ENCODE assay signal across 13 cellular contexts in the genomic region with DNA sequence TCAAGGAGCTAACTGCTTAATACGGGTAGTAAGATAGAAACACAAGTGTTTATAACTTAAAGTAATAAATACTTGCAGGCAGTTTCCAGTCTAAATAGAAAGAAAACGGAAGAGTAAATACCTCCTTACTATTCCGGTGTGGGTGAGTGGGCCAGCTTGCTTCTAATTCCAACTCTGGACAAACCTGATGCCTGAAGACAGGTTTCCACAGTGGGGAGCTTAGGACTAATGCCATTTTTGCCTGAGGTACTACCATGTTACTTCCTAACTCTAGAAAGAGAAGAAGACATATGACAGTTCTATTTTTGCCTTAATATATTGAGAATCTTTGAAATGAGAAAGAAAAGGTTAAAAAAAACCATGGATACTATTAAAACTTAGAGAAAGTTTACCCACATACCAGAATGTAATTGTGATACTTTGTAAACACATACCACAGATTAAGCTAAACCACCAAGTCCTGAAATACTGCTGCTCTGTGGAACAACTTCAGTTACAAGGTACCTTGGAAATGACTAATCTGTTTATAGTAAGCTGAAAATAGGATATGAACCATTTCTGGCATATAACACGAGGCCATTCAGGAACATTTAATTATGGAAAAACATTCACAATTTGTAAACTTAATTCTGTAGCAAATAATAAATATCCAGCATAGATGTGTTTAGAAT.
DNase-seq lines count a peak whose midpoint lies in the region; ATAC-seq, FAIRE-seq and TF ChIP-seq lines count a peak whose summit lies in the region.
"Had no signal": no experiment of that assay in that cellular context is flagged by ENCODE, and none has a peak within 500 bp of the region (broad histone marks: within the 10 kb centered on the region; RNA-seq: fewer than 3 reads in every experiment).

No MANE protein-coding gene starts in this region.

- WGBS in SK-N-SH (ENCODE audit: low lambda C conversion rate) = 80% methylated on average over 4 of the region's 4 CpGs
- 64 to 80% methylated on average over 2 to 4 of the region's 4 CpGs for WGBS in transverse colon (ENCODE audit: low coverage in 1 of 2), 2 donors

- FAIRE-seq in bronchial epithelial cell (lab: Jason Lieb, UNC) = no peak

- H3K4me1 ChIP-seq in SK-N-SH (ENCODE audit: control insufficient read depth in 1 of 2, insufficient read depth in 2 of 2, low read depth in 1 of 2, low read length in 1 of 2) (no peaks in the 10 kb centered on the region), lower lobe of right lung (peaks cover 14% of the 10 kb centered on the region), transverse colon (peaks cover 0 to 6% (median 2%) of the 10 kb centered on the region in 4 donors)

- H3K79me2 ChIP-seq in SK-N-SH (ENCODE audit: insufficient read depth) = no peaks in the 10 kb centered on the region

- no peaks in the 10 kb centered on the region for H3F3A ChIP-seq in SK-N-SH (replicated peaks; ENCODE audit: insufficient read depth)

- no peak for DNase-seq in SK-N-SH
- peak; percentile 43 for DNase-seq in bronchial epithelial cell (ENCODE audit: low read depth)
- DNase-seq in lower lobe of right lung = no peak
- DNase-seq in transverse colon = no peak
- no peak for DNase-seq in DMS153 treated with DMSO at 0.1 percent for 48 hours (lab: John Stamatoyannopoulos, UW; ENCODE audit: unreplicated experiment)
- no peak for DNase-seq in inferior parietal cortex (ENCODE audit: extremely low spot score)
- DNase-seq: activated CD4-positive, alpha-beta T cell treated with anti-CD3 and anti-CD28 coated beads for 4 hours; stimulated activated CD4-positive, alpha-beta T cell treated with anti-CD3 and anti-CD28 coated beads, Interleukin-4, amount 100 ng/mL, for 24 hours; substantia nigra had no signal

- TF ChIP-seq CTCF in SK-N-SH (IDR thresholded peaks at IDR 0.05) (no peak), bronchial epithelial cell (IDR thresholded peaks at IDR 0.05; ENCODE audit: insufficient read depth, low read length, severe bottlenecking) (no peak), lower lobe of right lung (IDR thresholded peaks at IDR 0.05) (no peak), transverse colon (IDR thresholded peaks at IDR 0.05) (no peak)

- no peak for TF ChIP-seq RAD21 in SK-N-SH (IDR thresholded peaks at IDR 0.05; ENCODE audit: low read length)

- H2AFZ ChIP-seq in SK-N-SH (ENCODE audit: low read depth) = no peak overlapping the region

- H3K9ac ChIP-seq in SK-N-SH = no peak overlapping the region

- H3K9me2 ChIP-seq in SK-N-SH = no peaks in the 10 kb centered on the region

- ATAC-seq in SK-N-SH treated with all-trans-retinoic acid at 6 μM for 48 hours = peak; percentile 57
- ATAC-seq in lower lobe of right lung = peak in 1 of 2 donors; percentile 74
- no peak for ATAC-seq in GM18519 (IDR thresholded peaks at IDR 0.05; ENCODE audit: low FRiP score, unreplicated experiment)
- ATAC-seq: left lobe of liver had no signal

- H4K20me1 ChIP-seq in SK-N-SH (ENCODE audit: insufficient read depth) = no peaks in the 10 kb centered on the region

- POLR2A ChIA-PET in SK-N-SH (lab: Yijun Ruan, JAX) = no interaction called here

- intact Hi-C loops in lower lobe of right lung (cut with DNase I) (no loop called here), transverse colon (cut with DNase I; ENCODE audit: low total_unique reads) (no loop called here)

- H3K36me3 ChIP-seq in SK-N-SH (replicated peaks in 1 of 2; ENCODE audit: control insufficient read depth in 1 of 2, insufficient read depth in 2 of 2, low read length in 1 of 2) (peaks cover 63 to 71% of the 10 kb centered on the region in 2 experiments), bronchial epithelial cell (ENCODE audit: control insufficient read depth, insufficient read depth, low read length) (peaks cover 22% of the 10 kb centered on the region), lower lobe of right lung (peaks cover 100% of the 10 kb centered on the region), transverse colon (peaks cover 0 to 91% (median 35%) of the 10 kb centered on the region in 4 donors)

- in situ Hi-C loops in transverse colon (cut with MboI; ENCODE audit: low pct_ligation_motif_present in 1 of 4, low pct_unique_long_range_greater_than_20kb in 1 of 4, low sequenced_read_pairs in 3 of 4) = no loop called here

- H3K27me3 ChIP-seq in SK-N-SH (ENCODE audit: insufficient read depth) (no peaks in the 10 kb centered on the region), bronchial epithelial cell (ENCODE audit: control insufficient read depth, insufficient read depth, low read length) (no peaks in the 10 kb centered on the region), lower lobe of right lung (ENCODE audit: low read depth) (no peaks in the 10 kb centered on the region), transverse colon (no peaks in the 10 kb centered on the region)

- CTCF ChIA-PET in SK-N-SH (lab: Yijun Ruan, JAX) = interaction anchor here (0.6 to 11.9 kb wide), 7 partner anchors 9 to 209 kb away, joined by 3 to 88 read pairs (median 3); no protein-coding TSS in a partner anchor

- H3K27ac ChIP-seq in SK-N-SH (ENCODE audit: low read depth in 2 of 2, low read length in 1 of 2) = peak overlapping the region in 1 of 2 experiments; percentile 41; a peak in 2 of 4 replicates
- peak overlapping the region; percentile 9 for H3K27ac ChIP-seq in lower lobe of right lung
- H3K27ac ChIP-seq in transverse colon = peak overlapping the region; percentile 16 to 62 (median 41)
- H3K27ac ChIP-seq: 22Rv1 had no signal

- no peaks in the 10 kb centered on the region for H3K9me3 ChIP-seq in SK-N-SH
- H3K9me3 ChIP-seq in lower lobe of right lung = no peaks in the 10 kb centered on the region
- H3K9me3 ChIP-seq in transverse colon = no peaks in the 10 kb centered on the region

- no peak for TF ChIP-seq EP300 in SK-N-SH (IDR thresholded peaks at IDR 0.05; ENCODE audit: borderline replicate concordance in 1 of 2, low read depth in 1 of 2, low read length in 1 of 2)
- TF ChIP-seq EP300 in transverse colon (IDR thresholded peaks at IDR 0.05; ENCODE audit: low read depth) = no peak

- no peak overlapping the region for H3K4me2 ChIP-seq in SK-N-SH

- TF ChIP-seq POLR2A in transverse colon (IDR thresholded peaks at IDR 0.05) = no peak

- H3K4me3 ChIP-seq in SK-N-SH (ENCODE audit: low read depth in 2 of 2, low read length in 1 of 2) (no peak overlapping the region), bronchial epithelial cell (ENCODE audit: low read depth, low read length) (no peak overlapping the region), lower lobe of right lung (no peak overlapping the region), transverse colon (no peak overlapping the region)

TF ChIP-seq in SK-N-SH treated with all-trans-retinoic acid at 6 μM for 48 hours, 23 proteins besides CTCF, POLR2A, EP300 and RAD21 (continues in another document):
- TF ChIP-seq SNAI2 (CRISPR knock-in tag; IDR thresholded peaks at IDR 0.05) (no peak), ZNF8 (CRISPR knock-in tag; IDR thresholded peaks at IDR 0.05) (no peak), RARB (CRISPR knock-in tag; IDR thresholded peaks at IDR 0.05) (no peak), TOX (CRISPR knock-in tag; IDR thresholded peaks at IDR 0.05; ENCODE audit: borderline replicate concordance) (no peak), ZFP3 (CRISPR knock-in tag; IDR thresholded peaks at IDR 0.05) (no peak), ARNTL (CRISPR knock-in tag; IDR thresholded peaks at IDR 0.05; ENCODE audit: borderline replicate concordance, low read depth) (no peak), ZNF565 (CRISPR knock-in tag; conservative IDR thresholded peaks at IDR 0.05; ENCODE audit: low read depth) (no peak)
- TF ChIP-seq, protein P1, sequence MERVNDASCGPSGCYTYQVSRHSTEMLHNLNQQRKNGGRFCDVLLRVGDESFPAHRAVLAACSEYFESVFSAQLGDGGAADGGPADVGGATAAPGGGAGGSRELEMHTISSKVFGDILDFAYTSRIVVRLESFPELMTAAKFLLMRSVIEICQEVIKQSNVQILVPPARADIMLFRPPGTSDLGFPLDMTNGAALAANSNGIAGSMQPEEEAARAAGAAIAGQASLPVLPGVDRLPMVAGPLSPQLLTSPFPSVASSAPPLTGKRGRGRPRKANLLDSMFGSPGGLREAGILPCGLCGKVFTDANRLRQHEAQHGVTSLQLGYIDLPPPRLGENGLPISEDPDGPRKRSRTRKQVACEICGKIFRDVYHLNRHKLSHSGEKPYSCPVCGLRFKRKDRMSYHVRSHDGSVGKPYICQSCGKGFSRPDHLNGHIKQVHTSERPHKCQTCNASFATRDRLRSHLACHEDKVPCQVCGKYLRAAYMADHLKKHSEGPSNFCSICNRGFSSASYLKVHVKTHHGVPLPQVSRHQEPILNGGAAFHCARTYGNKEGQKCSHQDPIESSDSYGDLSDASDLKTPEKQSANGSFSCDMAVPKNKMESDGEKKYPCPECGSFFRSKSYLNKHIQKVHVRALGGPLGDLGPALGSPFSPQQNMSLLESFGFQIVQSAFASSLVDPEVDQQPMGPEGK (CRISPR knock-in tag; IDR thresholded peaks at IDR 0.05; ENCODE audit: borderline replicate concordance) = no peak

TF ChIP-seq in SK-N-SH, 30 proteins besides CTCF, POLR2A, EP300 and RAD21 (continues in another document):
- TF ChIP-seq, protein P2, sequence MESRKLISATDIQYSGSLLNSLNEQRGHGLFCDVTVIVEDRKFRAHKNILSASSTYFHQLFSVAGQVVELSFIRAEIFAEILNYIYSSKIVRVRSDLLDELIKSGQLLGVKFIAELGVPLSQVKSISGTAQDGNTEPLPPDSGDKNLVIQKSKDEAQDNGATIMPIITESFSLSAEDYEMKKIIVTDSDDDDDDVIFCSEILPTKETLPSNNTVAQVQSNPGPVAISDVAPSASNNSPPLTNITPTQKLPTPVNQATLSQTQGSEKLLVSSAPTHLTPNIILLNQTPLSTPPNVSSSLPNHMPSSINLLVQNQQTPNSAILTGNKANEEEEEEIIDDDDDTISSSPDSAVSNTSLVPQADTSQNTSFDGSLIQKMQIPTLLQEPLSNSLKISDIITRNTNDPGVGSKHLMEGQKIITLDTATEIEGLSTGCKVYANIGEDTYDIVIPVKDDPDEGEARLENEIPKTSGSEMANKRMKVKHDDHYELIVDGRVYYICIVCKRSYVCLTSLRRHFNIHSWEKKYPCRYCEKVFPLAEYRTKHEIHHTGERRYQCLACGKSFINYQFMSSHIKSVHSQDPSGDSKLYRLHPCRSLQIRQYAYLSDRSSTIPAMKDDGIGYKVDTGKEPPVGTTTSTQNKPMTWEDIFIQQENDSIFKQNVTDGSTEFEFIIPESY (IDR thresholded peaks at IDR 0.05; ENCODE audit: borderline replicate concordance, low read depth) = no peak
- no peak for TF ChIP-seq SMC3 (IDR thresholded peaks at IDR 0.05; ENCODE audit: low read depth, low read length)
- no peak for TF ChIP-seq FOXJ3 (CRISPR knock-in tag; IDR thresholded peaks at IDR 0.05)
- TF ChIP-seq CHD2 (IDR thresholded peaks at IDR 0.05; ENCODE audit: low read length, partially characterized antibody) = no peak
- TF ChIP-seq, protein P3, sequence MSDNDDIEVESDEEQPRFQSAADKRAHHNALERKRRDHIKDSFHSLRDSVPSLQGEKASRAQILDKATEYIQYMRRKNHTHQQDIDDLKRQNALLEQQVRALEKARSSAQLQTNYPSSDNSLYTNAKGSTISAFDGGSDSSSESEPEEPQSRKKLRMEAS (IDR thresholded peaks at IDR 0.05; ENCODE audit: low read depth) = no peak
- no peak for TF ChIP-seq TEAD4 (IDR thresholded peaks at IDR 0.05; ENCODE audit: borderline replicate concordance, insufficient read depth)
- no peak for TF ChIP-seq ELF1 (IDR thresholded peaks at IDR 0.05)
- no peak for TF ChIP-seq RCOR1 (IDR thresholded peaks at IDR 0.05; ENCODE audit: low read length)
